24 cellular contexts compared by ENCODE assay signal in the genomic region with DNA sequence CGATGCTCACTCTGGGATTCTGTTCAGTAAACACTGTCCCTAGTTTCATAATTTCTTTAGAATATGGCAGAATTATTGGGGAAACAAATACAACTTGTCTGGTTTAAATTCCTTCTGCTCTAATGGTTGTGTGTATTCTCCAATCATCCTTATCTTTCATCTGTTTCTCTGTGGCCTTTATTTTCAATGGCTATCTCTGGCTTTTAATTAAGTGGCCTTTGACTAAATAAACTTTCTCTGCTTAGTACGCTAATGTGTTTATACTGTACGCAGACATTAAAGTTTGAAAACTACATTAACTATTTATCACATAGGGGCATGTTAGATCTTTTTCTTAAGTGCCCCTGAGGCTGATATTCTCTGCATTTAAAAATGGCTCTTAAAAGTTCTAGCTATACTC. TPM values are rescaled to one million over a fixed set of nuclear protein-coding genes. Genes with fewer than 3 reads are reported as not detected.
DNase-seq lines count a peak whose midpoint lies in the region; ATAC-seq and TF ChIP-seq lines count a peak whose summit lies in the region.
"Had no signal": no experiment of that assay in that cellular context is flagged by ENCODE, and none has a peak within 500 bp of the region (broad histone marks: within the 10 kb centered on the region; RNA-seq: fewer than 3 reads in every experiment).

No MANE protein-coding gene starts in this region.

- no peak overlapping the region for H3K4me3 Mint-ChIP-seq in mesothelial cell of epicardium
- H3K4me3 Mint-ChIP-seq: CD14-positive monocyte; CD4-positive, alpha-beta T cell; CD8-positive, alpha-beta memory T cell had no signal

- no peaks in the 10 kb centered on the region for H3K79me2 ChIP-seq in smooth muscle cell (ENCODE audit: low read depth)

- no peaks in the 10 kb centered on the region for H3K27me3 ChIP-seq in smooth muscle cell (ENCODE audit: low read depth)
- H3K27me3 ChIP-seq: BE2C; BLaER1 treated with 17β-estradiol and CSF1 and Interleukin-3, amounts not matched to agents 10 nM and 100 nM had no signal

- H3F3A ChIP-seq in smooth muscle cell (ENCODE audit: low read depth) = no peaks in the 10 kb centered on the region

- H2AFZ ChIP-seq in smooth muscle cell (ENCODE audit: low read depth) = no peak overlapping the region

- TF ChIP-seq CTCF in mesothelial cell of epicardium (IDR thresholded peaks at IDR 0.05; ENCODE audit: unreplicated experiment) = no peak
- no peak for TF ChIP-seq CTCF in smooth muscle cell (IDR thresholded peaks at IDR 0.05; ENCODE audit: borderline replicate concordance, insufficient read depth, poor library complexity, severe bottlenecking)

- H3K4me3 ChIP-seq in smooth muscle cell = no peak overlapping the region
- H3K4me3 ChIP-seq: A549; BLaER1 treated with 17β-estradiol and CSF1 and Interleukin-3, amounts not matched to agents 10 nM and 100 nM; GM12878 had no signal

- peak; percentile 43 for DNase-seq in NCI-H146 (lab: John Stamatoyannopoulos, UW)
- DNase-seq in mesothelial cell of epicardium (ENCODE audit: low spot score in 2 of 2, unreplicated experiment in 2 of 2) = no peak
- DNase-seq in smooth muscle cell (lab: John Stamatoyannopoulos, UW; ENCODE audit: unreplicated experiment) = no peak
- no peak for DNase-seq in inferior parietal cortex (ENCODE audit: extremely low spot score)
- DNase-seq in activated CD4-positive, CD25-positive, alpha-beta regulatory T cell treated with anti-CD3 and anti-CD28 coated beads, Interleukin-2, amount 50 U/mL, for 72 hours = no peak
- DNase-seq: 8988T; ACHN; AML-193; BE2C; CD4-positive, alpha-beta T cell; CD8-positive, alpha-beta memory T cell; DMS 273 treated with DMSO at 0.1 percent for 48 hours; DMS79; EL; GDM1; GOT3; H7; HCEC 1CT had no signal

- peak overlapping the region; percentile 33 for H3K27ac ChIP-seq in smooth muscle cell (ENCODE audit: low read depth)
- H3K27ac ChIP-seq: A549; BLaER1 treated with 17β-estradiol and CSF1 and Interleukin-3, amounts not matched to agents 10 nM and 100 nM had no signal

- no peaks in the 10 kb centered on the region for H3K36me3 Mint-ChIP-seq in mesothelial cell of epicardium
- H3K36me3 Mint-ChIP-seq: CD14-positive monocyte; CD8-positive, alpha-beta memory T cell had no signal

- H3K9me3 ChIP-seq in smooth muscle cell (replicated peaks; ENCODE audit: low read depth) = no peaks in the 10 kb centered on the region
- H3K9me3 ChIP-seq: A549; BE2C; BLaER1 treated with 17β-estradiol and CSF1 and Interleukin-3, amounts not matched to agents 10 nM and 100 nM had no signal

- H3K4me1 ChIP-seq in smooth muscle cell (ENCODE audit: low read depth) = no peaks in the 10 kb centered on the region
- H3K4me1 ChIP-seq: BE2C; BLaER1 treated with 17β-estradiol and CSF1 and Interleukin-3, amounts not matched to agents 10 nM and 100 nM had no signal

- no peaks in the 10 kb centered on the region for H3K9me3 Mint-ChIP-seq in mesothelial cell of epicardium
- H3K9me3 Mint-ChIP-seq: CD14-positive monocyte had no signal

- ATAC-seq in SK-N-SH treated with all-trans-retinoic acid at 6 μM for 48 hours (no peak), GM19463 (IDR thresholded peaks at IDR 0.05; ENCODE audit: unreplicated experiment) (no peak)
- ATAC-seq: A549, GM12878 had no signal

- H3K27me3 Mint-ChIP-seq in mesothelial cell of epicardium (ENCODE audit: low read depth) = no peaks in the 10 kb centered on the region
- H3K27me3 Mint-ChIP-seq: CD4-positive, alpha-beta T cell; CD8-positive, alpha-beta memory T cell had no signal

- peak overlapping the region; percentile 34 for H3K4me2 ChIP-seq in smooth muscle cell
- H3K4me2 ChIP-seq: A549; BLaER1 treated with 17β-estradiol and CSF1 and Interleukin-3, amounts not matched to agents 10 nM and 100 nM had no signal

- 22% methylated on average over 3 of the region's 3 CpGs for WGBS in smooth muscle cell (ENCODE audit: low lambda C conversion rate)

- no peak overlapping the region for H3K9ac ChIP-seq in smooth muscle cell (ENCODE audit: low read depth)
- H3K9ac ChIP-seq: BLaER1 treated with 17β-estradiol and CSF1 and Interleukin-3, amounts not matched to agents 10 nM and 100 nM had no signal

- no peaks in the 10 kb centered on the region for H4K20me1 ChIP-seq in smooth muscle cell (ENCODE audit: low read depth)
- H4K20me1 ChIP-seq: BLaER1 treated with 17β-estradiol and CSF1 and Interleukin-3, amounts not matched to agents 10 nM and 100 nM had no signal

- H3K27ac Mint-ChIP-seq in mesothelial cell of epicardium = peak overlapping the region; percentile 49
- H3K27ac Mint-ChIP-seq: CD14-positive monocyte; CD4-positive, alpha-beta T cell; CD8-positive, alpha-beta memory T cell had no signal

- no peaks in the 10 kb centered on the region for H3K36me3 ChIP-seq in smooth muscle cell (ENCODE audit: low read depth)
- H3K36me3 ChIP-seq: BE2C; BLaER1 treated with 17β-estradiol and CSF1 and Interleukin-3, amounts not matched to agents 10 nM and 100 nM had no signal

- H3K4me1 Mint-ChIP-seq in mesothelial cell of epicardium = peaks cover 10% of the 10 kb centered on the region
- H3K4me1 Mint-ChIP-seq: CD14-positive monocyte; CD8-positive, alpha-beta memory T cell had no signal

TF ChIP-seq in SK-N-SH treated with all-trans-retinoic acid at 6 μM for 48 hours, 23 proteins besides CTCF, POLR2A, EP300 and RAD21:
- TF ChIP-seq SNAI2 (CRISPR knock-in tag; IDR thresholded peaks at IDR 0.05) = no peak
- TF ChIP-seq TCF4 (CRISPR knock-in tag; IDR thresholded peaks at IDR 0.05; ENCODE audit: borderline replicate concordance) = peak; percentile 31; the same call in 1 of the 2 replicates
- peak; percentile 20; the same call in 1 of the 2 replicates for TF ChIP-seq ISL1 (CRISPR knock-in tag; IDR thresholded peaks at IDR 0.05)

RNA-seq across cellular contexts. Expression of gene CDH7, which starts 40.9 kb away (rescaled TPM):
- total RNA-seq in mesothelial cell of epicardium = 0.75 to 1.1 TPM (median 0.94 TPM) in 3 replicates
- total RNA-seq in smooth muscle cell = 8.2 and 18.2 TPM in 2 replicates
- polyA plus RNA-seq in smooth muscle cell = 9.9 and 16.5 TPM in 2 replicates
- total RNA-seq: CD4-positive, alpha-beta T cell; CD8-positive, alpha-beta memory T cell; GM12878 had no signal
- polyA plus RNA-seq: CD14-positive monocyte; CD8-positive, alpha-beta memory T cell had no signal
